Comparison of ENCODE assay signal across 12 cellular contexts in the genomic region with DNA sequence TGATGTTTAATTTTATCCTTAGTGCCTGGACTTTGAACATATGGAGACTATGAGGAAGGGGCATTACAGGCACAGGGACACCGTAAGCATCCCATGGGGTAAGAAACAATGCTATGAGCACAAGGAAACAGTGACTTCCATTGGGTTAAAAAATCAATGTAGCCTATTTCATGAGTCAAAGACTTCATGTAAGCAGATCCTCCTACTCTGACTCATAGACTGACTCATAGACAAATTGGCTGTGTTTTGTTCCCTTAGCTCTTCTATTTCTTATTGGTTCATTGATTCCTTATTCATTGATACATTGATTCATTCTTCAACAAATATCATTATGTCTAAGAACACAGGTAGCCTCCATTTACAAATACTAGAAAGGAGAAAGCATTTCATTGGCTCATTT.
DNase-seq lines count a peak whose midpoint lies in the region; ATAC-seq, FAIRE-seq and TF ChIP-seq lines count a peak whose summit lies in the region.
"Had no signal": no experiment of that assay in that cellular context is flagged by ENCODE, and none has a peak within 500 bp of the region (broad histone marks: within the 10 kb centered on the region; RNA-seq: fewer than 3 reads in every experiment).

No MANE protein-coding gene starts in this region.

- WGBS in small intestine, 3 donors = 73 to 86% (median 85%) methylated on average over 1 of the region's 1 CpG

- FAIRE-seq in small intestine (lab: Jason Lieb, UNC) = no peak

- H3K27me3 ChIP-seq in small intestine (ENCODE audit: control insufficient read depth in 2 of 2, insufficient read depth in 2 of 2, low read length in 2 of 2) = no peaks in the 10 kb centered on the region

- H3K36me3 ChIP-seq in small intestine (ENCODE audit: control insufficient read depth in 2 of 2, insufficient read depth in 2 of 2, low read length in 2 of 2) = no peaks in the 10 kb centered on the region

- H3K4me1 ChIP-seq in small intestine (ENCODE audit: control insufficient read depth in 2 of 2, insufficient read depth in 1 of 2, low read depth in 1 of 2, low read length in 1 of 2) = no peaks in the 10 kb centered on the region

- peaks cover 3% of the 10 kb centered on the region for H3K9me3 Mint-ChIP-seq in stimulated activated effector memory CD8-positive, alpha-beta T cell treated with anti-CD3 and anti-CD28 coated beads, Interleukin-12 subunit alpha, Interleukin-12 subunit beta, amount 100 ng/mL, for 72 hours
- H3K9me3 Mint-ChIP-seq: neural crest cell had no signal

- no peak overlapping the region for H3K4me3 Mint-ChIP-seq in stimulated activated effector memory CD8-positive, alpha-beta T cell treated with anti-CD3 and anti-CD28 coated beads, Interleukin-12 subunit alpha, Interleukin-12 subunit beta, amount 100 ng/mL, for 72 hours
- H3K4me3 Mint-ChIP-seq: neural crest cell had no signal

- H3K27ac ChIP-seq in small intestine (ENCODE audit: low read depth in 1 of 2, low read length in 1 of 2) = no peak overlapping the region

- H3K27ac Mint-ChIP-seq in stimulated activated effector memory CD8-positive, alpha-beta T cell treated with anti-CD3 and anti-CD28 coated beads, Interleukin-12 subunit alpha, Interleukin-12 subunit beta, amount 100 ng/mL, for 72 hours = no peak overlapping the region

- H3K4me1 Mint-ChIP-seq in stimulated activated effector memory CD8-positive, alpha-beta T cell treated with anti-CD3 and anti-CD28 coated beads, Interleukin-12 subunit alpha, Interleukin-12 subunit beta, amount 100 ng/mL, for 72 hours = no peaks in the 10 kb centered on the region

- H3K4me3 ChIP-seq in fibroblast of the aortic adventitia (ENCODE audit: low read depth, low read length) (no peak overlapping the region), small intestine (ENCODE audit: low read depth in 1 of 2, low read length in 2 of 2) (no peak overlapping the region)

- no peak for TF ChIP-seq CTCF in fibroblast of the aortic adventitia (IDR thresholded peaks at IDR 0.05; ENCODE audit: insufficient read depth, low read length)

- H3K9me3 ChIP-seq in small intestine (ENCODE audit: control insufficient read depth, low read depth) = no peaks in the 10 kb centered on the region

- no peaks in the 10 kb centered on the region for H3K36me3 Mint-ChIP-seq in stimulated activated effector memory CD8-positive, alpha-beta T cell treated with anti-CD3 and anti-CD28 coated beads, Interleukin-12 subunit alpha, Interleukin-12 subunit beta, amount 100 ng/mL, for 72 hours

- no peak for ATAC-seq in stimulated activated effector memory CD8-positive, alpha-beta T cell treated with anti-CD3 and anti-CD28 coated beads, Interleukin-12 subunit alpha, Interleukin-12 subunit beta, amount 100 ng/mL, for 72 hours
- ATAC-seq in HG03175 (IDR thresholded peaks at IDR 0.05; ENCODE audit: unreplicated experiment) = no peak

- DNase-seq in GM03348 (ENCODE audit: low spot score) = peak; percentile 69
- peak; percentile 12 for DNase-seq in SW480 (ENCODE audit: low spot score)
- peak; percentile 80 for DNase-seq in fibroblast of the aortic adventitia (ENCODE audit: low read depth)
- DNase-seq in small intestine = peak; percentile 60
- no peak for DNase-seq in stimulated activated effector memory CD8-positive, alpha-beta T cell treated with anti-CD3 and anti-CD28 coated beads, Interleukin-12 subunit alpha, Interleukin-12 subunit beta, amount 100 ng/mL, for 72 hours (ENCODE audit: low spot score in 2 of 2)
- no peak for DNase-seq in cerebellum (ENCODE audit: low spot score)
- no peak for DNase-seq in SHP77 (lab: John Stamatoyannopoulos, UW)
- DNase-seq: amygdala, Kasumi-1, NCI-H2227 treated with DMSO at 0.1 percent for 48 hours had no signal

Comparison
In these comparisons a context has a peak if more than half of its experiments do, and no peak if none do; other contexts are left out.
1. DNase-seq: peak in GM03348 (single experiment), SW480 (single experiment), fibroblast of the aortic adventitia (single experiment) and small intestine (single experiment); none in stimulated activated effector memory CD8-positive, alpha-beta T cell treated with anti-CD3 and anti-CD28 coated beads, Interleukin-12 subunit alpha, Interleukin-12 subunit beta, amount 100 ng/mL, for 72 hours (0 of 2), cerebellum (single experiment) and SHP77 (0 of 2).